1 cellular context compared by ENCODE assay signal in the genomic region with DNA sequence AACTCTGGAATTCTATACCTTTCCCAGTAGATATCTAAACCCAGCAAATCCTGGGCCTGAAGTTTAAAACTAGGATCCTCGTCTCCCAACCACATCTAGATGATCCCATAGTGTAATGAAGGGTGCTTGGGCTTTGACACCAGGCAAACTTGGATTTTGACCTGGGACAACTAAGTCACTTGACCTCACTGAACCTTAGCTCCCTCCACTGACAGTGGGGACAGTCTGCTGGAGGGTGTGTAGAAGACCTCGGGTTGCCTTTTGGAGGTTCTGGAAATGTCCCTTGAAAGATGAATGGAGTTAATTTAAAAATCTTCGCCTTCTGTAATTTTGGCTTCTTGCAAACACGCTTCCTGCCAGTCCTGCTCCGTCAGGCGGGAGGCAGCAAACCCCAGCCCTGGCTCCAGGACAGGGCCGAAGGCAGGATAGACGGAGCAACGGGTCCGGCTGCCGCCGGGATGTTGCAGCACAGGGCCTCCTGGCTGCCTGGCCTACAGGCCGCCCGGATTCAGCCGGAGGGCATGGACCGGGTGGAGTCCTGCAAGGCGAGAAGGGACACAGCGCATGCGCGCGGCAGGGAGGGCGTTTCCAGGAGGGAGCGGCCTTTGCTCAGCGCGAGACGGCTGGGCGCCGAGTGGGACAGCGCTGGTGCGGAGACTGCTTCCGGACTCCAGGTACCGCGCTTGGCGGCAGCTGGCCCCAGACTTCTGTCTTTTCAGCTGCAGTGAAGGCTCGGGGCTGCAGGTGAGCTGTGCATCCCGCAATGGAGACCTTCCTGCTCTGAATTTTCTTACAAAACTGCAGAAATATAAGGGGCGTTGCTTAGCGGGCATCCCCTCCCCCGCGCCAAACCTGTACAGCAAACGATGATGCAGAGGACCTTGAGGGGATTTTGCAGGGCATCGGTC.
TF ChIP-seq lines count a peak whose summit lies in the region.

A gene with protein sequence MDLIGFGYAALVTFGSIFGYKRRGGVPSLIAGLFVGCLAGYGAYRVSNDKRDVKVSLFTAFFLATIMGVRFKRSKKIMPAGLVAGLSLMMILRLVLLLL (plus strand): TSS at position 612 of the 908 bp plus-strand sequence. CDS start 5,990 bp downstream, outside the sequence.

TF ChIP-seq in HepG2, 621 proteins besides CTCF, POLR2A, EP300 and RAD21 (continued from another document):
- TF ChIP-seq, protein P1, sequence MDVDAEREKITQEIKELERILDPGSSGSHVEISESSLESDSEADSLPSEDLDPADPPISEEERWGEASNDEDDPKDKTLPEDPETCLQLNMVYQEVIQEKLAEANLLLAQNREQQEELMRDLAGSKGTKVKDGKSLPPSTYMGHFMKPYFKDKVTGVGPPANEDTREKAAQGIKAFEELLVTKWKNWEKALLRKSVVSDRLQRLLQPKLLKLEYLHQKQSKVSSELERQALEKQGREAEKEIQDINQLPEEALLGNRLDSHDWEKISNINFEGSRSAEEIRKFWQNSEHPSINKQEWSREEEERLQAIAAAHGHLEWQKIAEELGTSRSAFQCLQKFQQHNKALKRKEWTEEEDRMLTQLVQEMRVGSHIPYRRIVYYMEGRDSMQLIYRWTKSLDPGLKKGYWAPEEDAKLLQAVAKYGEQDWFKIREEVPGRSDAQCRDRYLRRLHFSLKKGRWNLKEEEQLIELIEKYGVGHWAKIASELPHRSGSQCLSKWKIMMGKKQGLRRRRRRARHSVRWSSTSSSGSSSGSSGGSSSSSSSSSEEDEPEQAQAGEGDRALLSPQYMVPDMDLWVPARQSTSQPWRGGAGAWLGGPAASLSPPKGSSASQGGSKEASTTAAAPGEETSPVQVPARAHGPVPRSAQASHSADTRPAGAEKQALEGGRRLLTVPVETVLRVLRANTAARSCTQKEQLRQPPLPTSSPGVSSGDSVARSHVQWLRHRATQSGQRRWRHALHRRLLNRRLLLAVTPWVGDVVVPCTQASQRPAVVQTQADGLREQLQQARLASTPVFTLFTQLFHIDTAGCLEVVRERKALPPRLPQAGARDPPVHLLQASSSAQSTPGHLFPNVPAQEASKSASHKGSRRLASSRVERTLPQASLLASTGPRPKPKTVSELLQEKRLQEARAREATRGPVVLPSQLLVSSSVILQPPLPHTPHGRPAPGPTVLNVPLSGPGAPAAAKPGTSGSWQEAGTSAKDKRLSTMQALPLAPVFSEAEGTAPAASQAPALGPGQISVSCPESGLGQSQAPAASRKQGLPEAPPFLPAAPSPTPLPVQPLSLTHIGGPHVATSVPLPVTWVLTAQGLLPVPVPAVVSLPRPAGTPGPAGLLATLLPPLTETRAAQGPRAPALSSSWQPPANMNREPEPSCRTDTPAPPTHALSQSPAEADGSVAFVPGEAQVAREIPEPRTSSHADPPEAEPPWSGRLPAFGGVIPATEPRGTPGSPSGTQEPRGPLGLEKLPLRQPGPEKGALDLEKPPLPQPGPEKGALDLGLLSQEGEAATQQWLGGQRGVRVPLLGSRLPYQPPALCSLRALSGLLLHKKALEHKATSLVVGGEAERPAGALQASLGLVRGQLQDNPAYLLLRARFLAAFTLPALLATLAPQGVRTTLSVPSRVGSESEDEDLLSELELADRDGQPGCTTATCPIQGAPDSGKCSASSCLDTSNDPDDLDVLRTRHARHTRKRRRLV (CRISPR knock-in tag; IDR thresholded peaks at IDR 0.05) = peak; percentile 88; the same call in 1 of the 2 replicates
- TF ChIP-seq SRSF4 (IDR thresholded peaks at IDR 0.05; ENCODE audit: low read depth, low read length, poor library complexity, severe bottlenecking) (no peak), TRIM24 (CRISPR knock-in tag; IDR thresholded peaks at IDR 0.05) (no peak), NONO (IDR thresholded peaks at IDR 0.05) (no peak), NONO (CRISPR knock-in tag; conservative IDR thresholded peaks at IDR 0.05) (peak; percentile 98), TP53 (CRISPR knock-in tag; conservative IDR thresholded peaks at IDR 0.05) (peak; percentile 79; the same call in 1 of the 2 replicates), ARNT2 (CRISPR knock-in tag; IDR thresholded peaks at IDR 0.05; ENCODE audit: low read depth) (peak; percentile 75; the same call in 1 of the 2 replicates)
- TF ChIP-seq, protein P2, sequence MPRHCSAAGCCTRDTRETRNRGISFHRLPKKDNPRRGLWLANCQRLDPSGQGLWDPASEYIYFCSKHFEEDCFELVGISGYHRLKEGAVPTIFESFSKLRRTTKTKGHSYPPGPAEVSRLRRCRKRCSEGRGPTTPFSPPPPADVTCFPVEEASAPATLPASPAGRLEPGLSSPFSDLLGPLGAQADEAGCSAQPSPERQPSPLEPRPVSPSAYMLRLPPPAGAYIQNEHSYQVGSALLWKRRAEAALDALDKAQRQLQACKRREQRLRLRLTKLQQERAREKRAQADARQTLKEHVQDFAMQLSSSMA (CRISPR knock-in tag; IDR thresholded peaks at IDR 0.05) = no peak; the same call in 1 of the 2 replicates
